Comparison of ENCODE assay signal across 31 cellular contexts in the genomic region with DNA sequence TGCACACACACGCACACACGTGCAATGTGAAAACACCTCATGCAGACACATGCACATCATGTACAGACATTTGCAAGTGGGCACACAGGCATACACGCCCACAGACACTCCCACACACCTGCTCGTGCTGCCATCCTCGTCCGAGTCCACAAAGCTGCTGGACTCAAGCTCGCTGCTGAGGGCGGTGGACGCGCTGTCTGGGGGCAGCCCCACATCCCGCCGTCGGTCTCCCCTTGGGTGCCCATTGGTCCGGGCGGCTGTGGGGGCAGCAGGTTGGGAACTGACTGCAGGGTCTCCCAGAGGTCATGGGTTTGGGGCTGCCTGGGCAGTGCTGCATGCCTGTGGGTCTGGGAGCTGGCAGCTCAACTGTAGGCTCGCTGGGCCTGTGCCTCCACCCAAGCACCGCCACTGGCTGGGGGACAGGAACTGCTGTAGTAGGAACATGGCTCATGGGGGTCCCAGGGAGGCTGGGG. TPM values are rescaled to one million over a fixed set of nuclear protein-coding genes. Genes with fewer than 3 reads are reported as not detected.
"Had no signal": no experiment of that assay in that cellular context is flagged by ENCODE, and none has a peak within 500 bp of the region (broad histone marks: within the 10 kb centered on the region; RNA-seq: fewer than 3 reads in every experiment).

No MANE protein-coding gene starts in this region.

- DNase-seq: colonic mucosa; effector CD8-positive, alpha-beta T cell; endodermal cell; foreskin keratinocyte; heart right ventricle; hippocampal formation; left cardiac atrium; left lung; mesendoderm; midbrain; naive thymus-derived CD4-positive, alpha-beta T cell; occipital lobe; ovary; posterior cingulate gyrus; psoas muscle; spleen; stimulated activated CD4-positive, alpha-beta T cell treated with anti-CD3 and anti-CD28 coated beads, Interleukin-2, amount 100 ng/mL, for 48 hours; stimulated activated naive B cell treated with anti-CD40 and anti-IgM and Interleukin-4, amounts not matched to agents 10 μg/mL and 1 μg/mL and 100 μg/mL, for 72 hours; stimulated activated naive CD8-positive, alpha-beta T cell treated with anti-CD3 and anti-CD28 coated beads, Interleukin-15, amount 100 ng/mL, for 72 hours; transverse colon had no signal

- H3K27me3 Mint-ChIP-seq: dendritic cell treated with granulocyte-macrophage colony-stimulating factor and Interleukin-4, amounts not matched to agents 40 ng/mL and 50 ng/mL, for 4 days; naive thymus-derived CD4-positive, alpha-beta T cell; stimulated activated naive B cell treated with anti-CD40 and anti-IgM and Interleukin-4, amounts not matched to agents 10 μg/mL and 1 μg/mL and 100 μg/mL, for 72 hours; stimulated activated naive CD8-positive, alpha-beta T cell treated with anti-CD3 and anti-CD28 coated beads, Interleukin-15, amount 100 ng/mL, for 72 hours had no signal

- H3K27ac ChIP-seq: colonic mucosa, esophagus muscularis mucosa, foreskin keratinocyte, gastroesophageal sphincter, heart right ventricle, left lung, ovary, psoas muscle, skin epidermis, spleen, suprapubic skin, transverse colon, vagina had no signal

- ATAC-seq: foreskin keratinocyte; gastroesophageal sphincter; heart right ventricle; left cardiac atrium; left lung; naive thymus-derived CD4-positive, alpha-beta T cell; psoas muscle; right cardiac atrium; stimulated activated naive B cell treated with anti-CD40 and anti-IgM and Interleukin-4, amounts not matched to agents 10 μg/mL and 1 μg/mL and 100 μg/mL, for 72 hours had no signal

- H3K9me3 ChIP-seq: colonic mucosa, esophagus muscularis mucosa, gastroesophageal sphincter, heart right ventricle, left lung, ovary, psoas muscle, spleen, suprapubic skin, transverse colon, vagina had no signal

- H3K27ac Mint-ChIP-seq: dendritic cell treated with granulocyte-macrophage colony-stimulating factor and Interleukin-4, amounts not matched to agents 40 ng/mL and 50 ng/mL, for 4 days; endodermal cell; nephron; stimulated activated naive B cell treated with anti-CD40 and anti-IgM and Interleukin-4, amounts not matched to agents 10 μg/mL and 1 μg/mL and 100 μg/mL, for 72 hours; stimulated activated naive CD8-positive, alpha-beta T cell treated with anti-CD3 and anti-CD28 coated beads, Interleukin-15, amount 100 ng/mL, for 72 hours had no signal

- H3K36me3 ChIP-seq: colonic mucosa, ovary had no signal

- H3K27me3 ChIP-seq: colonic mucosa, esophagus muscularis mucosa, foreskin keratinocyte, gastroesophageal sphincter, heart right ventricle, left lung, ovary, spleen, suprapubic skin, transverse colon, vagina had no signal

- FAIRE-seq: endothelial cell of umbilical vein, islet of Langerhans had no signal

- H3K9me3 Mint-ChIP-seq: dendritic cell treated with granulocyte-macrophage colony-stimulating factor and Interleukin-4, amounts not matched to agents 40 ng/mL and 50 ng/mL, for 4 days; endodermal cell; nephron; stimulated activated naive B cell treated with anti-CD40 and anti-IgM and Interleukin-4, amounts not matched to agents 10 μg/mL and 1 μg/mL and 100 μg/mL, for 72 hours had no signal

- H3K4me1 Mint-ChIP-seq: endodermal cell, nephron had no signal

- H3K4me3 Mint-ChIP-seq: dendritic cell treated with granulocyte-macrophage colony-stimulating factor and Interleukin-4, amounts not matched to agents 40 ng/mL and 50 ng/mL, for 4 days; endodermal cell; naive thymus-derived CD4-positive, alpha-beta T cell; nephron; stimulated activated naive B cell treated with anti-CD40 and anti-IgM and Interleukin-4, amounts not matched to agents 10 μg/mL and 1 μg/mL and 100 μg/mL, for 72 hours; stimulated activated naive CD8-positive, alpha-beta T cell treated with anti-CD3 and anti-CD28 coated beads, Interleukin-15, amount 100 ng/mL, for 72 hours had no signal

- H3K4me3 ChIP-seq: colonic mucosa, esophagus muscularis mucosa, gastroesophageal sphincter, heart right ventricle, left lung, ovary, psoas muscle, skin epidermis, spleen, suprapubic skin, transverse colon, vagina had no signal

RNA-seq across cellular contexts. Expression of gene TAS1R3, which starts 10.5 kb away (rescaled TPM):
- total RNA-seq: epithelial cell of proximal tubule had no signal
